21 cellular contexts compared by ENCODE assay signal in the genomic region with DNA sequence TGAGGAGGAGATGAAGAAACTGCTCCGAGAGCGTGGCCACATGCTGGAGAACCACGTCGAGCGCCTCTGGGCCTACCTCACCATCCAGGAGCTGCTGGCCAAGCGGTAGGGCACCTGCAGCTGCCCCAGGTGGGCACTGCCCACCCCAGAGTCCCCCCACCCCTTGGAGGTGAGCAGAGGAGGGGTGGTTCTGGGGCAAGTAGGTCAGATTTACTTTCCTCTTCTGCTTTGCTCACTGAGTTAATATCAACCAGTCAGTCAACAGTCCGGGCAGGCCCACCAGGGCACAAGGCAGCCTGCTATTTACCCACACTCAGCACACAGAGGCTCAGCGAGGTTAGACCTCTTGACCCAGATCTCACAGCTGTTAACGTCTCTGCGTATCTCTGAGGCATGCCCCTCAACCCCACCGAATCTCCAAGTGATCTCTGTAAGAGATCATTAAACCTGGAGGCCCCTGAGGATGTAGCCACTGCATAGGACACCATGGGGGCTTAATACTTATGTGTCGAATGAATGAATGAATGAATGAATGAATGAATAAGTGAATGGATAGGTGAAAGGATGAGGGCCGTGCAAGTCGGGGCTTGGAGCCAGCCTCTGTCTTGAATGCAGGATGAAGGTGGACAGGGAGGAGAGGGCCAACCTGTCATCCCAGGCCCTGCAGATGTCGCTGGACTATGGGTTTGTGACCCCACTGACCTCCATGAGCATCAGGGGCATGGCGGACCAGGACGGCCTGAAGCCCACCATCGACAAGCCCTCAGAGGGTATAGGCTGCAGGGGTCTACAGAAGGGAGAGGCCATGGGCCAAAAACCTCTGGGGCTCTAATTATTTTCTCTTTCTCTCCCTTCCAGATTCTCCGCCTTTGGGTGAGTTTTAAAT. TPM values are rescaled to one million over a fixed set of nuclear protein-coding genes. Genes with fewer than 3 reads are reported as not detected.
DNase-seq lines count a peak whose midpoint lies in the region; ATAC-seq, FAIRE-seq and TF ChIP-seq lines count a peak whose summit lies in the region.
"Had no signal": no experiment of that assay in that cellular context is flagged by ENCODE, and none has a peak within 500 bp of the region (broad histone marks: within the 10 kb centered on the region; RNA-seq: fewer than 3 reads in every experiment).

No MANE protein-coding gene starts in this region.

- CTCF ChIA-PET in HepG2 (lab: Yijun Ruan, JAX; ENCODE audit: low intra/inter-chr PET ratio, low total read pairs) (no interaction called here), A673 (lab: Charles Lee) (no interaction called here)

- BruUV-seq in HepG2 (replicated peaks; lab: Mats Ljungman, UMichigan): no TSS peak
- no TSS peak for BruUV-seq in A673 (replicated peaks; lab: Mats Ljungman, UMichigan)

- H3K9me3 Mint-ChIP-seq in natural killer cell treated with Interleukin-12 subunit alpha and Interleukin-12 subunit beta and Interleukin-15 and Interleukin-18, amount 100 ng/mL, for 72 hours: no peaks in the 10 kb centered on the region
- no peaks in the 10 kb centered on the region for H3K9me3 Mint-ChIP-seq in natural killer cell
- no peaks in the 10 kb centered on the region for H3K9me3 Mint-ChIP-seq in progenitor cell of endocrine pancreas (ENCODE audit: low read depth)
- H3K9me3 Mint-ChIP-seq: HFFc6 had no signal

- no peaks in the 10 kb centered on the region for H3K27me3 Mint-ChIP-seq in natural killer cell treated with Interleukin-12 subunit alpha and Interleukin-12 subunit beta and Interleukin-15 and Interleukin-18, amount 100 ng/mL, for 72 hours
- H3K27me3 Mint-ChIP-seq in natural killer cell (ENCODE audit: low read depth in 2 of 2) (peaks cover 0 to 3% of the 10 kb centered on the region in 2 donors), progenitor cell of endocrine pancreas (peaks cover 21% of the 10 kb centered on the region)

- peak; percentile 70 for FAIRE-seq in HepG2 (lab: Jason Lieb, UNC)
- FAIRE-seq: RCC 7860 had no signal

- peak overlapping the region; percentile 83 for H3K4me2 ChIP-seq in HepG2 (ENCODE audit: low read depth, low read length)

- no peaks in the 10 kb centered on the region for H4K20me1 ChIP-seq in HepG2 (ENCODE audit: insufficient read depth, low read length)

- H3K27ac ChIP-seq in HepG2 (ENCODE audit: extremely low read length, insufficient read depth, low read length): peak overlapping the region; percentile 32
- H3K27ac ChIP-seq in A673 (ENCODE audit: low read depth, low read length, poor library complexity, severe bottlenecking): no peak overlapping the region
- H3K27ac ChIP-seq: C4-2B had no signal

- in situ Hi-C loops in HepG2 (cut with HindIII; ENCODE audit: extremely low pct_ligation_motif_present, low pct_unique_long_range_greater_than_20kb): no loop called here

- H3K4me1 Mint-ChIP-seq in natural killer cell treated with Interleukin-12 subunit alpha and Interleukin-12 subunit beta and Interleukin-15 and Interleukin-18, amount 100 ng/mL, for 72 hours (ENCODE audit: low read depth in 2 of 2): peaks cover 4 to 6% of the 10 kb centered on the region in 2 donors
- H3K4me1 Mint-ChIP-seq in natural killer cell: peaks cover 6 to 13% of the 10 kb centered on the region in 2 donors
- H3K4me1 Mint-ChIP-seq in progenitor cell of endocrine pancreas (ENCODE audit: low read depth): peaks cover 3% of the 10 kb centered on the region

- H3K27me3 ChIP-seq in HepG2 (ENCODE audit: control insufficient read depth in 1 of 2, insufficient read depth in 2 of 2, low read length in 2 of 2) (no peaks in the 10 kb centered on the region), A673 (replicated peaks; ENCODE audit: insufficient read depth, low read depth, low read length, poor library complexity) (no peaks in the 10 kb centered on the region)

- no peak for TF ChIP-seq RAD21 in HepG2 (CRISPR knock-in tag; IDR thresholded peaks at IDR 0.05)

- peak overlapping the region; percentile 30 for H3K9ac ChIP-seq in HepG2 (ENCODE audit: insufficient read depth, low read depth, low read length)

- H3K9me3 ChIP-seq in HepG2 (ENCODE audit: low read length) (no peaks in the 10 kb centered on the region), A673 (ENCODE audit: low read depth, low read length, poor library complexity, severe bottlenecking) (no peaks in the 10 kb centered on the region)

- 39% methylated on average over 18 of the region's 19 CpGs for WGBS in HepG2 (ENCODE audit: low lambda C conversion rate)

- intact Hi-C loops in natural killer cell (cut with micrococcal nuclease): no loop called here
- intact Hi-C loops in HepG2 (cut with micrococcal nuclease; ENCODE audit: unreplicated experiment): loop anchor here (1.0 to 2.0 kb wide), 2 partner anchors 11 to 16 kb away; partner anchors contain the start of gene NEK4
- intact Hi-C loops in A673 (cut with micrococcal nuclease; ENCODE audit: unreplicated experiment): no loop called here

- TF ChIP-seq CTCF in natural killer cell (IDR thresholded peaks at IDR 0.05) (no peak), HepG2 (CRISPR knock-in tag; IDR thresholded peaks at IDR 0.05) (no peak), progenitor cell of endocrine pancreas (IDR thresholded peaks at IDR 0.05; ENCODE audit: unreplicated experiment) (no peak), A673 (conservative IDR thresholded peaks at IDR 0.05; ENCODE audit: low read depth, low read length) (no peak)

- peak overlapping the region in 1 of 3 experiments; percentile 60; a peak in 1 of 6 replicates for H3K4me3 ChIP-seq in HepG2 (replicated peaks in 1 of 3; ENCODE audit: insufficient read depth in 1 of 3, low read depth in 2 of 3, low read length in 3 of 3)
- no peak overlapping the region for H3K4me3 ChIP-seq in A673 (ENCODE audit: low read depth, low read length, poor library complexity, severe bottlenecking)

- TF ChIP-seq EP300 in HepG2 (IDR thresholded peaks at IDR 0.05; ENCODE audit: low read depth in 2 of 2, low read length in 2 of 2): peak in 1 of 2 experiments; percentile 55; a peak in 1 of 4 replicates
- TF ChIP-seq EP300 in HepG2 (CRISPR knock-in tag; IDR thresholded peaks at IDR 0.05; ENCODE audit: borderline replicate concordance): no peak

- H3K4me1 ChIP-seq in HepG2 (ENCODE audit: insufficient read depth, low read length): peaks cover 91% of the 10 kb centered on the region
- no peaks in the 10 kb centered on the region for H3K4me1 ChIP-seq in A673 (ENCODE audit: insufficient read depth, low read length, poor library complexity, severe bottlenecking)

- H3K36me3 Mint-ChIP-seq in natural killer cell treated with Interleukin-12 subunit alpha and Interleukin-12 subunit beta and Interleukin-15 and Interleukin-18, amount 100 ng/mL, for 72 hours: no peaks in the 10 kb centered on the region
- H3K36me3 Mint-ChIP-seq in natural killer cell (no peaks in the 10 kb centered on the region), progenitor cell of endocrine pancreas (ENCODE audit: insufficient read depth) (no peaks in the 10 kb centered on the region)

- H3K79me2 ChIP-seq in HepG2 (ENCODE audit: insufficient read depth, low read length): no peaks in the 10 kb centered on the region

- H3K27ac Mint-ChIP-seq in natural killer cell treated with Interleukin-12 subunit alpha and Interleukin-12 subunit beta and Interleukin-15 and Interleukin-18, amount 100 ng/mL, for 72 hours: no peak overlapping the region
- H3K27ac Mint-ChIP-seq in natural killer cell (no peak overlapping the region), progenitor cell of endocrine pancreas (peak overlapping the region; percentile 24)
- H3K27ac Mint-ChIP-seq: HFFc6 had no signal

- POLR2A ChIA-PET in HepG2 (lab: Yijun Ruan, JAX) (interaction anchor here (0.6 to 18.4 kb wide), 4 partner anchors 9 to 144 kb away, joined by 3 to 466 read pairs (median 40); partner anchors contain the start of genes ITIH1, ITIH3 and NEK4), A673 (lab: Charles Lee; ENCODE audit: low non-redundant PET) (no interaction called here)

- H2AFZ ChIP-seq in HepG2 (ENCODE audit: low read length): no peak overlapping the region

- DNase-seq in natural killer cell treated with Interleukin-12 subunit alpha and Interleukin-12 subunit beta and Interleukin-15 and Interleukin-18, amount 100 ng/mL, for 72 hours (ENCODE audit: low spot score): peak; percentile 29
- DNase-seq in natural killer cell (no peak), HepG2 (ENCODE audit: low spot score) (no peak), progenitor cell of endocrine pancreas (ENCODE audit: low spot score, unreplicated experiment) (no peak), RPMI8226 (no peak), A673 (ENCODE audit: low spot score) (no peak), AG08396 (ENCODE audit: low spot score) (no peak)
- DNase-seq: DMS79 treated with DMSO at 0.1 percent for 48 hours, HFFc6, NCI-H1417, NCI-H187, NCI-H2107, NCI-H510A, NCI-H748 treated with DMSO at 0.1 percent for 48 hours, SIG-M5 had no signal

- no peak for ATAC-seq in natural killer cell treated with Interleukin-12 subunit alpha and Interleukin-12 subunit beta and Interleukin-15 and Interleukin-18, amount 100 ng/mL, for 72 hours
- ATAC-seq in natural killer cell (no peak), HepG2 (peak; percentile 62)

- H3K36me3 ChIP-seq in HepG2 (replicated peaks in 1 of 2; ENCODE audit: control insufficient read depth in 1 of 2, insufficient read depth in 2 of 2, low read length in 2 of 2) (no peaks in the 10 kb centered on the region), A673 (ENCODE audit: insufficient read depth, low read length, poor library complexity, severe bottlenecking) (no peaks in the 10 kb centered on the region)

- TF ChIP-seq POLR2A in HepG2 (IDR thresholded peaks at IDR 0.05; ENCODE audit: insufficient read depth in 1 of 2, low read depth in 2 of 2, low read length in 2 of 2): no peak

- no peak overlapping the region for H3K4me3 Mint-ChIP-seq in natural killer cell treated with Interleukin-12 subunit alpha and Interleukin-12 subunit beta and Interleukin-15 and Interleukin-18, amount 100 ng/mL, for 72 hours
- H3K4me3 Mint-ChIP-seq in natural killer cell (no peak overlapping the region), progenitor cell of endocrine pancreas (ENCODE audit: low read depth) (no peak overlapping the region)
- H3K4me3 Mint-ChIP-seq: HFFc6 had no signal

RNA-seq across cellular contexts. Expression of gene ITIH3, which starts 8.0 kb away (rescaled TPM):
- total RNA-seq in natural killer cell treated with Interleukin-12 subunit alpha and Interleukin-12 subunit beta and Interleukin-15 and Interleukin-18, amount 100 ng/mL, for 72 hours: not detected
- total RNA-seq in natural killer cell (not detected), HepG2 (2016; rRNA removed; fragmentation: Illumina TruSeq; extraction: Trizol) (38.9 and 105 TPM in 2 replicates), progenitor cell of endocrine pancreas (0.87 and 1.2 TPM in 2 replicates), A673 (2021) (not detected in 2 replicates)
- total RNA-seq in HepG2 (2016; cell fraction: cytosol; rRNA removed; fragmentation: Illumina TruSeq; extraction: Trizol; ENCODE audit: low read depth): 10.8 and 12.0 TPM in 2 replicates
- 37.6 and 103 TPM in 2 replicates for total RNA-seq in HepG2 (2016; cell fraction: insoluble cytoplasmic fraction; rRNA removed; fragmentation: Illumina TruSeq; extraction: Trizol)
- total RNA-seq in HepG2 (2016; cell fraction: membrane; rRNA removed; fragmentation: Illumina TruSeq; extraction: Trizol): 14.7 and 16.8 TPM in 2 replicates
- 132 and 140 TPM in 2 replicates for total RNA-seq in HepG2 (2016; cell fraction: nucleus; rRNA removed; fragmentation: Illumina TruSeq; extraction: Trizol)
- 632 and 1,233 TPM in 2 replicates for polyA plus RNA-seq in HepG2 (2011; rRNA removed)
- polyA plus RNA-seq in HepG2 (2011; cell fraction: cytosol; rRNA removed): 347 and 666 TPM in 2 replicates
- 3,464 and 4,379 TPM in 2 replicates for polyA plus RNA-seq in HepG2 (2011; cell fraction: nucleus; rRNA removed)
- 718 and 962 TPM in 2 replicates for polyA plus RNA-seq in HepG2 (2012)
- polyA plus RNA-seq in HepG2 (2016; cell fraction: cytosol; fragmentation: Illumina TruSeq; extraction: Trizol; ENCODE audit: low read depth): 7.0 and 7.3 TPM in 2 replicates
- polyA plus RNA-seq in HepG2 (2016; cell fraction: insoluble cytoplasmic fraction; fragmentation: Illumina TruSeq; extraction: Trizol; ENCODE audit: low read depth): 31.3 and 36.2 TPM in 2 replicates
- 10.3 TPM in 2 replicates for polyA plus RNA-seq in HepG2 (2016; cell fraction: membrane; fragmentation: Illumina TruSeq; extraction: Trizol; ENCODE audit: low read depth)
- polyA plus RNA-seq in HepG2 (2016; cell fraction: nucleus; fragmentation: Illumina TruSeq; extraction: Trizol; ENCODE audit: insufficient read depth, low read depth): 273 and 284 TPM in 2 replicates
- polyA minus RNA-seq in HepG2 (2011; rRNA and poly(A)+ RNA removed; ENCODE audit: low replicate concordance): 0.26 and 415 TPM in 2 replicates
- polyA minus RNA-seq in HepG2 (2011; cell fraction: cytosol; rRNA and poly(A)+ RNA removed): 134 and 348 TPM in 2 replicates
- polyA minus RNA-seq in HepG2 (2011; cell fraction: nucleus; rRNA and poly(A)+ RNA removed): 662 and 1,024 TPM in 2 replicates
- total RNA-seq: H7, HT-29, M059J, OCI-LY7 had no signal

RNA-seq across cellular contexts. Expression of gene ITIH1, which starts 9.2 kb away (rescaled TPM):
- not detected for total RNA-seq in natural killer cell treated with Interleukin-12 subunit alpha and Interleukin-12 subunit beta and Interleukin-15 and Interleukin-18, amount 100 ng/mL, for 72 hours
- total RNA-seq in natural killer cell (under 1 TPM in 1 of 3 donors, not detected in 2; 0.56 TPM), HepG2 (2016; rRNA removed; fragmentation: Illumina TruSeq; extraction: Trizol) (9.8 and 12.3 TPM in 2 replicates), progenitor cell of endocrine pancreas (11.3 and 14.1 TPM in 2 replicates), A673 (2021) (not detected in 2 replicates)
- 7.6 and 10.0 TPM in 2 replicates for total RNA-seq in HepG2 (2016; cell fraction: cytosol; rRNA removed; fragmentation: Illumina TruSeq; extraction: Trizol; ENCODE audit: low read depth)
- 7.8 and 12.6 TPM in 2 replicates for total RNA-seq in HepG2 (2016; cell fraction: insoluble cytoplasmic fraction; rRNA removed; fragmentation: Illumina TruSeq; extraction: Trizol)
- total RNA-seq in HepG2 (2016; cell fraction: membrane; rRNA removed; fragmentation: Illumina TruSeq; extraction: Trizol): 10.1 and 13.2 TPM in 2 replicates
- total RNA-seq in HepG2 (2016; cell fraction: nucleus; rRNA removed; fragmentation: Illumina TruSeq; extraction: Trizol): 10.1 and 14.4 TPM in 2 replicates
- 19.6 and 46.5 TPM in 2 replicates for polyA plus RNA-seq in HepG2 (2011; rRNA removed)
- 19.0 and 27.6 TPM in 2 replicates for polyA plus RNA-seq in HepG2 (2011; cell fraction: cytosol; rRNA removed)
- 84.4 and 124 TPM in 2 replicates for polyA plus RNA-seq in HepG2 (2011; cell fraction: nucleus; rRNA removed)
- 39.9 and 42.6 TPM in 2 replicates for polyA plus RNA-seq in HepG2 (2012)
- 8.5 and 8.8 TPM in 2 replicates for polyA plus RNA-seq in HepG2 (2016; cell fraction: cytosol; fragmentation: Illumina TruSeq; extraction: Trizol; ENCODE audit: low read depth)
- 9.1 and 10.1 TPM in 2 replicates for polyA plus RNA-seq in HepG2 (2016; cell fraction: insoluble cytoplasmic fraction; fragmentation: Illumina TruSeq; extraction: Trizol; ENCODE audit: low read depth)
- 8.5 and 11.6 TPM in 2 replicates for polyA plus RNA-seq in HepG2 (2016; cell fraction: membrane; fragmentation: Illumina TruSeq; extraction: Trizol; ENCODE audit: low read depth)
- 21.9 and 26.1 TPM in 2 replicates for polyA plus RNA-seq in HepG2 (2016; cell fraction: nucleus; fragmentation: Illumina TruSeq; extraction: Trizol; ENCODE audit: insufficient read depth, low read depth)
- polyA minus RNA-seq in HepG2 (2011; rRNA and poly(A)+ RNA removed; ENCODE audit: low replicate concordance): 17.9 TPM in 1 of 2 replicates, not detected in the other
- 5.0 and 10.8 TPM in 2 replicates for polyA minus RNA-seq in HepG2 (2011; cell fraction: cytosol; rRNA and poly(A)+ RNA removed)
- 9.7 and 16.8 TPM in 2 replicates for polyA minus RNA-seq in HepG2 (2011; cell fraction: nucleus; rRNA and poly(A)+ RNA removed)
- total RNA-seq: H7, HFFc6, HT-29, M059J, OCI-LY7 had no signal

RNA-seq across cellular contexts. Expression of gene NEK4, which starts 15.8 kb away (rescaled TPM):
- total RNA-seq in natural killer cell treated with Interleukin-12 subunit alpha and Interleukin-12 subunit beta and Interleukin-15 and Interleukin-18, amount 100 ng/mL, for 72 hours: 10 to 100 TPM; 24.8 to 52.7 TPM
- total RNA-seq in natural killer cell: 10 to 100 TPM; 13.8 to 19.5 (median 15.5) TPM
- total RNA-seq in HepG2 (2016; rRNA removed; fragmentation: Illumina TruSeq; extraction: Trizol): 38.0 and 38.5 TPM in 2 replicates
- 18.0 and 19.7 TPM in 2 replicates for total RNA-seq in HepG2 (2016; cell fraction: cytosol; rRNA removed; fragmentation: Illumina TruSeq; extraction: Trizol; ENCODE audit: low read depth)
- 34.9 and 36.4 TPM in 2 replicates for total RNA-seq in HepG2 (2016; cell fraction: insoluble cytoplasmic fraction; rRNA removed; fragmentation: Illumina TruSeq; extraction: Trizol)
- 51.1 and 53.4 TPM in 2 replicates for total RNA-seq in HepG2 (2016; cell fraction: membrane; rRNA removed; fragmentation: Illumina TruSeq; extraction: Trizol)
- total RNA-seq in HepG2 (2016; cell fraction: nucleus; rRNA removed; fragmentation: Illumina TruSeq; extraction: Trizol): 26.1 and 33.6 TPM in 2 replicates
- polyA plus RNA-seq in HepG2 (2011; rRNA removed): 16.5 and 16.7 TPM in 2 replicates
- polyA plus RNA-seq in HepG2 (2011; cell fraction: cytosol; rRNA removed): 8.4 and 11.3 TPM in 2 replicates
- polyA plus RNA-seq in HepG2 (2011; cell fraction: nucleus; rRNA removed): 13.6 and 17.2 TPM in 2 replicates
- polyA plus RNA-seq in HepG2 (2012): 13.3 and 14.9 TPM in 2 replicates
- 8.7 and 9.1 TPM in 2 replicates for polyA plus RNA-seq in HepG2 (2016; cell fraction: cytosol; fragmentation: Illumina TruSeq; extraction: Trizol; ENCODE audit: low read depth)
- 27.2 and 31.1 TPM in 2 replicates for polyA plus RNA-seq in HepG2 (2016; cell fraction: insoluble cytoplasmic fraction; fragmentation: Illumina TruSeq; extraction: Trizol; ENCODE audit: low read depth)
- 22.7 and 22.9 TPM in 2 replicates for polyA plus RNA-seq in HepG2 (2016; cell fraction: membrane; fragmentation: Illumina TruSeq; extraction: Trizol; ENCODE audit: low read depth)
- polyA plus RNA-seq in HepG2 (2016; cell fraction: nucleus; fragmentation: Illumina TruSeq; extraction: Trizol; ENCODE audit: insufficient read depth, low read depth): 31.4 and 31.8 TPM in 2 replicates
- 8.2 and 15.1 TPM in 2 replicates for polyA minus RNA-seq in HepG2 (2011; rRNA and poly(A)+ RNA removed; ENCODE audit: low replicate concordance)
- 12.0 and 14.8 TPM in 2 replicates for polyA minus RNA-seq in HepG2 (2011; cell fraction: cytosol; rRNA and poly(A)+ RNA removed)
- polyA minus RNA-seq in HepG2 (2011; cell fraction: nucleus; rRNA and poly(A)+ RNA removed): 31.7 and 49.4 TPM in 2 replicates
- 49.8 and 51.1 TPM in 2 replicates for total RNA-seq in progenitor cell of endocrine pancreas
- 22.0 and 24.9 TPM in 2 replicates for total RNA-seq in A673 (2021)

RNA-seq across cellular contexts. Expression of gene ITIH4, which starts 43.9 kb away (rescaled TPM):
- 10 to 100 TPM in 1 of 2 donors, 1 to 10 TPM in 1; 8.5 to 14.6 TPM for total RNA-seq in natural killer cell treated with Interleukin-12 subunit alpha and Interleukin-12 subunit beta and Interleukin-15 and Interleukin-18, amount 100 ng/mL, for 72 hours
- total RNA-seq in natural killer cell (10 to 100 TPM; 28.2 to 33.0 (median 32.8) TPM), HepG2 (2016; rRNA removed; fragmentation: Illumina TruSeq; extraction: Trizol) (1.5 and 5.3 TPM in 2 replicates), progenitor cell of endocrine pancreas (2.9 and 9.7 TPM in 2 replicates), A673 (2021) (1.7 and 3.4 TPM in 2 replicates)
- 1.1 and 1.6 TPM in 2 replicates for total RNA-seq in HepG2 (2016; cell fraction: cytosol; rRNA removed; fragmentation: Illumina TruSeq; extraction: Trizol; ENCODE audit: low read depth)
- 2.2 and 6.6 TPM in 2 replicates for total RNA-seq in HepG2 (2016; cell fraction: insoluble cytoplasmic fraction; rRNA removed; fragmentation: Illumina TruSeq; extraction: Trizol)
- 1.0 and 2.3 TPM in 2 replicates for total RNA-seq in HepG2 (2016; cell fraction: membrane; rRNA removed; fragmentation: Illumina TruSeq; extraction: Trizol)
- 6.0 and 8.7 TPM in 2 replicates for total RNA-seq in HepG2 (2016; cell fraction: nucleus; rRNA removed; fragmentation: Illumina TruSeq; extraction: Trizol)
- 2.7 and 3.7 TPM in 2 replicates for polyA plus RNA-seq in HepG2 (2011; rRNA removed)
- 1.1 and 1.6 TPM in 2 replicates for polyA plus RNA-seq in HepG2 (2011; cell fraction: cytosol; rRNA removed)
- polyA plus RNA-seq in HepG2 (2011; cell fraction: nucleus; rRNA removed): 6.7 and 7.2 TPM in 2 replicates
- 0.95 TPM in 1 of 2 replicates, not detected in the other for polyA plus RNA-seq in HepG2 (2012)
- polyA plus RNA-seq in HepG2 (2016; cell fraction: cytosol; fragmentation: Illumina TruSeq; extraction: Trizol; ENCODE audit: low read depth): 0.76 and 1.1 TPM in 2 replicates
- polyA plus RNA-seq in HepG2 (2016; cell fraction: insoluble cytoplasmic fraction; fragmentation: Illumina TruSeq; extraction: Trizol; ENCODE audit: low read depth): 1.3 and 1.6 TPM in 2 replicates
- polyA plus RNA-seq in HepG2 (2016; cell fraction: membrane; fragmentation: Illumina TruSeq; extraction: Trizol; ENCODE audit: low read depth): 1.2 and 1.4 TPM in 2 replicates
- 10.2 and 12.6 TPM in 2 replicates for polyA plus RNA-seq in HepG2 (2016; cell fraction: nucleus; fragmentation: Illumina TruSeq; extraction: Trizol; ENCODE audit: insufficient read depth, low read depth)
- 1.8 and 2.5 TPM in 2 replicates for polyA minus RNA-seq in HepG2 (2011; rRNA and poly(A)+ RNA removed; ENCODE audit: low replicate concordance)
- 0.59 and 0.97 TPM in 2 replicates for polyA minus RNA-seq in HepG2 (2011; cell fraction: cytosol; rRNA and poly(A)+ RNA removed)
- polyA minus RNA-seq in HepG2 (2011; cell fraction: nucleus; rRNA and poly(A)+ RNA removed): 0.64 and 2.5 TPM in 2 replicates
- total RNA-seq: HT-29 had no signal

RNA-seq across cellular contexts. Expression of gene MUSTN1, which starts 48.2 kb away (rescaled TPM):
- 1 to 10 TPM in 1 of 2 donors, not detected in 1; 1.3 TPM for total RNA-seq in natural killer cell treated with Interleukin-12 subunit alpha and Interleukin-12 subunit beta and Interleukin-15 and Interleukin-18, amount 100 ng/mL, for 72 hours
- total RNA-seq in natural killer cell (1 to 10 TPM; 5.3 to 7.7 (median 6.8) TPM), HepG2 (2016; rRNA removed; fragmentation: Illumina TruSeq; extraction: Trizol) (1.3 and 1.4 TPM in 2 replicates), progenitor cell of endocrine pancreas (not detected in 2 replicates), A673 (2021) (1.5 TPM in 1 of 2 replicates, not detected in the other)
- 1.1 TPM in 1 of 2 replicates, not detected in the other for total RNA-seq in HepG2 (2016; cell fraction: cytosol; rRNA removed; fragmentation: Illumina TruSeq; extraction: Trizol; ENCODE audit: low read depth)
- 1.8 and 2.0 TPM in 2 replicates for total RNA-seq in HepG2 (2016; cell fraction: insoluble cytoplasmic fraction; rRNA removed; fragmentation: Illumina TruSeq; extraction: Trizol)
- total RNA-seq in HepG2 (2016; cell fraction: membrane; rRNA removed; fragmentation: Illumina TruSeq; extraction: Trizol): 0.62 and 1.3 TPM in 2 replicates
- total RNA-seq in HepG2 (2016; cell fraction: nucleus; rRNA removed; fragmentation: Illumina TruSeq; extraction: Trizol): 1.5 and 1.8 TPM in 2 replicates
- 0.60 and 0.84 TPM in 2 replicates for polyA plus RNA-seq in HepG2 (2011; rRNA removed)
- polyA plus RNA-seq in HepG2 (2011; cell fraction: cytosol; rRNA removed): 0.46 and 0.76 TPM in 2 replicates
- polyA plus RNA-seq in HepG2 (2011; cell fraction: nucleus; rRNA removed): 8.5 TPM in 2 replicates
- 0.59 and 1.6 TPM in 2 replicates for polyA plus RNA-seq in HepG2 (2012)
- 0.95 and 1.2 TPM in 2 replicates for polyA plus RNA-seq in HepG2 (2016; cell fraction: cytosol; fragmentation: Illumina TruSeq; extraction: Trizol; ENCODE audit: low read depth)
- polyA plus RNA-seq in HepG2 (2016; cell fraction: insoluble cytoplasmic fraction; fragmentation: Illumina TruSeq; extraction: Trizol; ENCODE audit: low read depth): 1.7 and 2.2 TPM in 2 replicates
- 0.33 and 0.93 TPM in 2 replicates for polyA plus RNA-seq in HepG2 (2016; cell fraction: membrane; fragmentation: Illumina TruSeq; extraction: Trizol; ENCODE audit: low read depth)
- polyA plus RNA-seq in HepG2 (2016; cell fraction: nucleus; fragmentation: Illumina TruSeq; extraction: Trizol; ENCODE audit: insufficient read depth, low read depth): 4.6 and 6.7 TPM in 2 replicates
- 0.54 TPM in 1 of 2 replicates, not detected in the other for polyA minus RNA-seq in HepG2 (2011; rRNA and poly(A)+ RNA removed; ENCODE audit: low replicate concordance)
- not detected in 2 replicates for polyA minus RNA-seq in HepG2 (2011; cell fraction: cytosol; rRNA and poly(A)+ RNA removed)
- not detected in 2 replicates for polyA minus RNA-seq in HepG2 (2011; cell fraction: nucleus; rRNA and poly(A)+ RNA removed)
- total RNA-seq: HT-29 had no signal
